ENCODE assay signal across 25 cellular contexts in genomic region chr6:46963626-46964025, GRCh38. TPM values are rescaled to one million over a fixed set of nuclear protein-coding genes. Genes with fewer than 3 reads are reported as not detected.
DNase-seq lines count a peak whose midpoint lies in the region; ATAC-seq and TF ChIP-seq lines count a peak whose summit lies in the region.
"Had no signal": no experiment of that assay in that cellular context is flagged by ENCODE, and none has a peak within 500 bp of the region (broad histone marks: within the 10 kb centered on the region; RNA-seq: fewer than 3 reads in every experiment).

No MANE protein-coding gene starts in this region.

- no peak overlapping the region for H3K4me3 ChIP-seq in fibroblast of mammary gland (ENCODE audit: control insufficient read depth, low read depth, low read length)
- no peak overlapping the region for H3K4me3 ChIP-seq in suprapubic skin
- H3K4me3 ChIP-seq: dorsolateral prefrontal cortex, GM12878 had no signal

- TF ChIP-seq EP300 in suprapubic skin (IDR thresholded peaks at IDR 0.05), result no peak

- H3K9me3 Mint-ChIP-seq in osteocyte (ENCODE audit: unreplicated experiment), result no peaks in the 10 kb centered on the region
- H3K9me3 Mint-ChIP-seq: activated CD4-positive, alpha-beta T cell treated with anti-CD3 and anti-CD28 coated beads, Interleukin-2, amount 10 ng/mL, durations not matched to agents 7 days and 5 days; activated T-helper 1 cell treated with anti-CD3 and anti-CD28 coated beads, Interleukin-12 subunit alpha, Interleukin-12 subunit beta, Interleukin-2, Interleukin-4 antibody, amounts not matched to agents 30 ng/mL and 10 ng/mL and 1 ng/mL, durations not matched to agents 14 hours and 24 hours and 36 hours had no signal

- no peak for ATAC-seq in GM18520 (IDR thresholded peaks at IDR 0.05; ENCODE audit: unreplicated experiment)
- ATAC-seq: GM12878, HCT116 had no signal

- H3K27me3 Mint-ChIP-seq in osteocyte (ENCODE audit: unreplicated experiment), result peaks cover 5% of the 10 kb centered on the region
- H3K27me3 Mint-ChIP-seq: activated CD4-positive, alpha-beta T cell treated with anti-CD3 and anti-CD28 coated beads, Interleukin-2, amount 10 ng/mL, durations not matched to agents 7 days and 5 days had no signal

- no peak for TF ChIP-seq CTCF in fibroblast of mammary gland (conservative IDR thresholded peaks at IDR 0.05; ENCODE audit: control insufficient read depth, insufficient read depth, low read depth, low read length)
- TF ChIP-seq CTCF in suprapubic skin (IDR thresholded peaks at IDR 0.05), result no peak
- no peak for TF ChIP-seq CTCF in osteocyte (IDR thresholded peaks at IDR 0.05)

- H3K27me3 ChIP-seq in suprapubic skin, result peaks cover 2% of the 10 kb centered on the region

- 89% methylated on average over 5 of the region's 5 CpGs for whole genome bisulfite sequencing in suprapubic skin

- TF ChIP-seq POLR2A in suprapubic skin (IDR thresholded peaks at IDR 0.05), result no peak

- no peaks in the 10 kb centered on the region for H3K4me1 Mint-ChIP-seq in osteocyte (ENCODE audit: unreplicated experiment)
- H3K4me1 Mint-ChIP-seq: activated CD4-positive, alpha-beta T cell treated with anti-CD3 and anti-CD28 coated beads, Interleukin-2, amount 10 ng/mL, durations not matched to agents 7 days and 5 days had no signal

- no peak overlapping the region for H3K4me3 Mint-ChIP-seq in osteocyte (ENCODE audit: unreplicated experiment)
- H3K4me3 Mint-ChIP-seq: activated CD4-positive, alpha-beta T cell treated with anti-CD3 and anti-CD28 coated beads, Interleukin-2, amount 10 ng/mL, durations not matched to agents 7 days and 5 days; activated T-helper 1 cell treated with anti-CD3 and anti-CD28 coated beads, Interleukin-12 subunit alpha, Interleukin-12 subunit beta, Interleukin-2, Interleukin-4 antibody, amounts not matched to agents 30 ng/mL and 10 ng/mL and 1 ng/mL, durations not matched to agents 14 hours and 24 hours and 36 hours had no signal

- no peaks in the 10 kb centered on the region for H3K4me1 ChIP-seq in suprapubic skin

- H3K27ac ChIP-seq in suprapubic skin, result no peak overlapping the region
- H3K27ac ChIP-seq: dorsolateral prefrontal cortex, RWPE1, WERI-Rb-1 had no signal

- no peak overlapping the region for H3K27ac Mint-ChIP-seq in osteocyte (ENCODE audit: unreplicated experiment)
- H3K27ac Mint-ChIP-seq: activated CD4-positive, alpha-beta T cell treated with anti-CD3 and anti-CD28 coated beads, Interleukin-2, amount 10 ng/mL, durations not matched to agents 7 days and 5 days; activated T-helper 1 cell treated with anti-CD3 and anti-CD28 coated beads, Interleukin-12 subunit alpha, Interleukin-12 subunit beta, Interleukin-2, Interleukin-4 antibody, amounts not matched to agents 30 ng/mL and 10 ng/mL and 1 ng/mL, durations not matched to agents 14 hours and 24 hours and 36 hours had no signal

- peak; percentile 16 for DNase-seq in AG20443 (ENCODE audit: low spot score)
- DNase-seq in M059J (ENCODE audit: low read depth), result peak; percentile 42
- peak; percentile 49 for DNase-seq in fibroblast of mammary gland (ENCODE audit: low read depth)
- DNase-seq in kidney glomerular epithelial cell (lab: John Stamatoyannopoulos, UW), result peak; percentile 78
- DNase-seq in NCI-H748 (lab: John Stamatoyannopoulos, UW; ENCODE audit: unreplicated experiment), result no peak
- DNase-seq in suprapubic skin (ENCODE audit: low spot score in 2 of 2), result no peak
- no peak for DNase-seq in osteocyte (ENCODE audit: extremely low spot score, unreplicated experiment)
- DNase-seq: activated CD4-positive, alpha-beta T cell treated with anti-CD3 and anti-CD28 coated beads, Interleukin-2, amount 10 ng/mL, durations not matched to agents 7 days and 5 days; activated naive CD4-positive, alpha-beta T cell treated with anti-CD3 and anti-CD28 coated beads, Interleukin-2, amount 50 U/mL, for 16 hours; anterior cingulate cortex; DMS53; dorsolateral prefrontal cortex; islet precursor cell; NCI-H1092; NCI-H1930; NCI-H526 treated with DMSO at 0.1 percent for 48 hours; nucleus accumbens; substantia nigra; T-helper 9 cell; WERI-Rb-1 had no signal

- no peaks in the 10 kb centered on the region for H3K36me3 ChIP-seq in suprapubic skin
- H3K36me3 ChIP-seq: WERI-Rb-1 had no signal

- no peaks in the 10 kb centered on the region for H3K9me3 ChIP-seq in suprapubic skin

- no peaks in the 10 kb centered on the region for H3K36me3 Mint-ChIP-seq in osteocyte (ENCODE audit: unreplicated experiment)

RNA-seq across cellular contexts. Expression of gene ADGRF5, which starts 41.9 kb away (rescaled TPM):
- total RNA-seq in M059J (2014; rRNA removed; shearing (Covaris generic)), result 0.07 TPM in 1 of 2 replicates, not detected in the other
- 10 to 100 TPM in 2 of 4 donors, 1 to 10 TPM in 2; 4.4 to 13.0 (median 8.4) TPM for total RNA-seq in suprapubic skin
- total RNA-seq in osteocyte, result not detected in 2 replicates
- total RNA-seq: activated CD4-positive, alpha-beta T cell treated with anti-CD3 and anti-CD28 coated beads, Interleukin-2, amount 10 ng/mL, durations not matched to agents 7 days and 5 days; activated T-helper 1 cell treated with anti-CD3 and anti-CD28 coated beads, Interleukin-12 subunit alpha, Interleukin-12 subunit beta, Interleukin-2, Interleukin-4 antibody, amounts not matched to agents 30 ng/mL and 10 ng/mL and 1 ng/mL, durations not matched to agents 14 hours and 24 hours and 36 hours had no signal

Comparison
In these comparisons a context has a peak if more than half of its experiments do, and no peak if none do; other contexts are left out.
1. DNase-seq: peak in AG20443 (single experiment), M059J (single experiment), fibroblast of mammary gland (single experiment) and kidney glomerular epithelial cell (single experiment); none in NCI-H748 (single experiment), suprapubic skin (0 of 2) and osteocyte (single experiment).